In the genomic region with DNA sequence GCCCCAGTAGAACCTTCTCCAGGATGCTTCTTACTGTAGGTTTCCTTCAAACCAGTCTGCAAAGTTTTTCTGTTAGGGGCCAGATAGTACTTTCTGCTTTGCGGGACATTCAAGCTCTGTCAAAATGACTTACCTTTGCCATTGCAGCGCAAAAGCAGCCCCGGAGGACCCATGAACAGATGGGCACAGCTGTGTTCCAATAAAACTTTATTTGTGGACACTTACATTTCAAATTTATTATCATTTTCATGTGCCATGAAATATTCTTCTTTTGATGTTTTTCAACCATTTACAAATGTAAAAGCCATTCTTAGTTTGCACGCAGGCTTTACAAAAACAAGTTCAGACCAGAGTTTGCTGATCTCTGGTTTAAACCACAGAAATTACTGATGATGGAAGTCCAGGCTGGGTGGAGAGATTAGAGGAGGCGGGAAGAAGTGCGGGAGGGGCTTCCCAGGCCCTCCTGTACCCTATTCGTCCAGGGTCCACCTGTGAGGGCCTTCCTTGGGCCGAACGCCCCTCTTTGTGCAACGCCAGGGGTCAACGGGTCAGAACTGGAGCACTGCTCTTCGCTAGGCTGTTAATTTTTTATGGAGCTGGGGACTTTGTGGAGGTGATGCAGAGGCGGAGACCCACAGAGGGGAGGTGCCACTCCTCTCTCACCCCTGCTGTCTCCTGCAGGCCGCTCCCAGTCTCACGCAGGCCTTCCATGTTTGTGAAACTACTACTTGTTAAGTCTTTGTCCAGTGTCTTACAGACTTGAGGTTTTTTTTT, we compare ENCODE assay signal across 3 cellular contexts.
A peak's percentile ranks its signal among the peaks of the same experiment; 100 is the strongest.
TF ChIP-seq lines count a peak whose summit lies in the region.

No MANE protein-coding gene starts in this region.

TF ChIP-seq in HEK293, 187 proteins besides CTCF, POLR2A, EP300 and RAD21:
- TF ChIP-seq KLF1 (tag by site-specific recombination; IDR thresholded peaks at IDR 0.05) = 0 out of 2 replicates have a peak, but pooled peaks have one; percentile 15
- TF ChIP-seq ZFHX2 (tag by site-specific recombination; conservative IDR thresholded peaks at IDR 0.05) = peak; percentile 57
- TF ChIP-seq ZFP37 (tag by site-specific recombination; IDR thresholded peaks at IDR 0.05) = no peak
- TF ChIP-seq, protein P1, sequence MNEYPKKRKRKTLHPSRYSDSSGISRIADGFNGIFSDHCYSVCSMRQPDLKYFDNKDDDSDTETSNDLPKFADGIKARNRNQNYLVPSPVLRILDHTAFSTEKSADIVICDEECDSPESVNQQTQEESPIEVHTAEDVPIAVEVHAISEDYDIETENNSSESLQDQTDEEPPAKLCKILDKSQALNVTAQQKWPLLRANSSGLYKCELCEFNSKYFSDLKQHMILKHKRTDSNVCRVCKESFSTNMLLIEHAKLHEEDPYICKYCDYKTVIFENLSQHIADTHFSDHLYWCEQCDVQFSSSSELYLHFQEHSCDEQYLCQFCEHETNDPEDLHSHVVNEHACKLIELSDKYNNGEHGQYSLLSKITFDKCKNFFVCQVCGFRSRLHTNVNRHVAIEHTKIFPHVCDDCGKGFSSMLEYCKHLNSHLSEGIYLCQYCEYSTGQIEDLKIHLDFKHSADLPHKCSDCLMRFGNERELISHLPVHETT (tag by site-specific recombination; IDR thresholded peaks at IDR 0.05) = no peak
- TF ChIP-seq, protein P2, sequence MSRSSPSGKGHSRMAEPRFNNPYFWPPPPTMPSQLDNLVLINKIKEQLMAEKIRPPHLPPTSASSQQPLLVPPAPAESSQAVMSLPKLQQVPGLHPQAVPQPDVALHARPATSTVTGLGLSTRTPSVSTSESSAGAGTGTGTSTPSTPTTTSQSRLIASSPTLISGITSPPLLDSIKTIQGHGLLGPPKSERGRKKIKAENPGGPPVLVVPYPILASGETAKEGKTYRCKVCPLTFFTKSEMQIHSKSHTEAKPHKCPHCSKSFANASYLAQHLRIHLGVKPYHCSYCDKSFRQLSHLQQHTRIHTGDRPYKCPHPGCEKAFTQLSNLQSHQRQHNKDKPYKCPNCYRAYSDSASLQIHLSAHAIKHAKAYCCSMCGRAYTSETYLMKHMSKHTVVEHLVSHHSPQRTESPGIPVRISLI (tag by site-specific recombination; IDR thresholded peaks at IDR 0.05) = peak; percentile 49; the same call in 1 of the 2 replicates
- no peak for TF ChIP-seq ZNF837 (tag by site-specific recombination; IDR thresholded peaks at IDR 0.05)
- no peak for TF ChIP-seq ZNF501 (tag by site-specific recombination; IDR thresholded peaks at IDR 0.05)
- peak; percentile 13; the same call in 1 of the 2 replicates for TF ChIP-seq EGR2 (tag by site-specific recombination; IDR thresholded peaks at IDR 0.05; ENCODE audit: low read depth)
- no peak for TF ChIP-seq REPIN1 (tag by site-specific recombination; IDR thresholded peaks at IDR 0.05; ENCODE audit: low read depth)
- TF ChIP-seq ZNF530 (tag by site-specific recombination; IDR thresholded peaks at IDR 0.05; ENCODE audit: low read depth) = no peak
TF ChIP-seq in HEK293: peak in this region for 4.

TF ChIP-seq in K562, 482 proteins besides CTCF, POLR2A, EP300 and RAD21:
- peak; percentile 24 for TF ChIP-seq MEIS2 (IDR thresholded peaks at IDR 0.05; ENCODE audit: partially characterized antibody)
- TF ChIP-seq, protein P3, sequence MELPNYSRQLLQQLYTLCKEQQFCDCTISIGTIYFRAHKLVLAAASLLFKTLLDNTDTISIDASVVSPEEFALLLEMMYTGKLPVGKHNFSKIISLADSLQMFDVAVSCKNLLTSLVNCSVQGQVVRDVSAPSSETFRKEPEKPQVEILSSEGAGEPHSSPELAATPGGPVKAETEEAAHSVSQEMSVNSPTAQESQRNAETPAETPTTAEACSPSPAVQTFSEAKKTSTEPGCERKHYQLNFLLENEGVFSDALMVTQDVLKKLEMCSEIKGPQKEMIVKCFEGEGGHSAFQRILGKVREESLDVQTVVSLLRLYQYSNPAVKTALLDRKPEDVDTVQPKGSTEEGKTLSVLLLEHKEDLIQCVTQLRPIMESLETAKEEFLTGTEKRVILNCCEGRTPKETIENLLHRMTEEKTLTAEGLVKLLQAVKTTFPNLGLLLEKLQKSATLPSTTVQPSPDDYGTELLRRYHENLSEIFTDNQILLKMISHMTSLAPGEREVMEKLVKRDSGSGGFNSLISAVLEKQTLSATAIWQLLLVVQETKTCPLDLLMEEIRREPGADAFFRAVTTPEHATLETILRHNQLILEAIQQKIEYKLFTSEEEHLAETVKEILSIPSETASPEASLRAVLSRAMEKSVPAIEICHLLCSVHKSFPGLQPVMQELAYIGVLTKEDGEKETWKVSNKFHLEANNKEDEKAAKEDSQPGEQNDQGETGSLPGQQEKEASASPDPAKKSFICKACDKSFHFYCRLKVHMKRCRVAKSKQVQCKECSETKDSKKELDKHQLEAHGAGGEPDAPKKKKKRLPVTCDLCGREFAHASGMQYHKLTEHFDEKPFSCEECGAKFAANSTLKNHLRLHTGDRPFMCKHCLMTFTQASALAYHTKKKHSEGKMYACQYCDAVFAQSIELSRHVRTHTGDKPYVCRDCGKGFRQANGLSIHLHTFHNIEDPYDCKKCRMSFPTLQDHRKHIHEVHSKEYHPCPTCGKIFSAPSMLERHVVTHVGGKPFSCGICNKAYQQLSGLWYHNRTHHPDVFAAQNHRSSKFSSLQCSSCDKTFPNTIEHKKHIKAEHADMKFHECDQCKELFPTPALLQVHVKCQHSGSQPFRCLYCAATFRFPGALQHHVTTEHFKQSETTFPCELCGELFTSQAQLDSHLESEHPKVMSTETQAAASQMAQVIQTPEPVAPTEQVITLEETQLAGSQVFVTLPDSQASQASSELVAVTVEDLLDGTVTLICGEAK (IDR thresholded peaks at IDR 0.05) = peak; percentile 95
- TF ChIP-seq, protein P3 (CRISPR knock-in tag; IDR thresholded peaks at IDR 0.05) = peak; percentile 69
- TF ChIP-seq, protein P4, sequence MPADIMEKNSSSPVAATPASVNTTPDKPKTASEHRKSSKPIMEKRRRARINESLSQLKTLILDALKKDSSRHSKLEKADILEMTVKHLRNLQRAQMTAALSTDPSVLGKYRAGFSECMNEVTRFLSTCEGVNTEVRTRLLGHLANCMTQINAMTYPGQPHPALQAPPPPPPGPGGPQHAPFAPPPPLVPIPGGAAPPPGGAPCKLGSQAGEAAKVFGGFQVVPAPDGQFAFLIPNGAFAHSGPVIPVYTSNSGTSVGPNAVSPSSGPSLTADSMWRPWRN (IDR thresholded peaks at IDR 0.05; ENCODE audit: low read depth) = no peak
- no peak for TF ChIP-seq NRF1 (conservative IDR thresholded peaks at IDR 0.05 in 1 of 2, IDR thresholded peaks at IDR 0.05 in 1 of 2)
- TF ChIP-seq KLF1 (tag; IDR thresholded peaks at IDR 0.05) = no peak
- TF ChIP-seq NFXL1 (CRISPR knock-in tag; IDR thresholded peaks at IDR 0.05) = no peak
- TF ChIP-seq ZNF780A (CRISPR knock-in tag; IDR thresholded peaks at IDR 0.05) = no peak

TF ChIP-seq in HepG2, 621 proteins besides CTCF, POLR2A, EP300 and RAD21 (continues in another document):
- TF ChIP-seq ZNF83 (CRISPR knock-in tag; IDR thresholded peaks at IDR 0.05; ENCODE audit: borderline replicate concordance) = no peak
- TF ChIP-seq, protein P5, sequence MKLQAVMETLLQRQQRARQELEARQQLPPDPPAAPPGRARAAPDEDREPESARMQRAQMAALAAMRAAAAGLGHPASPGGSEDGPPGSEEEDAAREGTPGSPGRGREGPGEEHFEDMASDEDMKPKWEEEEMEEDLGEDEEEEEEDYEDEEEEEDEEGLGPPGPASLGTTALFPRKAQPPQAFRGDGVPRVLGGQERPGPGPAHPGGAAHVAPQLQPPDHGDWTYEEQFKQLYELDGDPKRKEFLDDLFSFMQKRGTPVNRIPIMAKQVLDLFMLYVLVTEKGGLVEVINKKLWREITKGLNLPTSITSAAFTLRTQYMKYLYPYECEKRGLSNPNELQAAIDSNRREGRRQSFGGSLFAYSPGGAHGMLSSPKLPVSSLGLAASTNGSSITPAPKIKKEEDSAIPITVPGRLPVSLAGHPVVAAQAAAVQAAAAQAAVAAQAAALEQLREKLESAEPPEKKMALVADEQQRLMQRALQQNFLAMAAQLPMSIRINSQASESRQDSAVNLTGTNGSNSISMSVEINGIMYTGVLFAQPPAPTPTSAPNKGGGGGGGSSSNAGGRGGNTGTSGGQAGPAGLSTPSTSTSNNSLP (IDR thresholded peaks at IDR 0.05; ENCODE audit: low read depth, low read length) = no peak
- no peak for TF ChIP-seq ZNF124 (CRISPR knock-in tag; IDR thresholded peaks at IDR 0.05)
- TF ChIP-seq, protein P6, sequence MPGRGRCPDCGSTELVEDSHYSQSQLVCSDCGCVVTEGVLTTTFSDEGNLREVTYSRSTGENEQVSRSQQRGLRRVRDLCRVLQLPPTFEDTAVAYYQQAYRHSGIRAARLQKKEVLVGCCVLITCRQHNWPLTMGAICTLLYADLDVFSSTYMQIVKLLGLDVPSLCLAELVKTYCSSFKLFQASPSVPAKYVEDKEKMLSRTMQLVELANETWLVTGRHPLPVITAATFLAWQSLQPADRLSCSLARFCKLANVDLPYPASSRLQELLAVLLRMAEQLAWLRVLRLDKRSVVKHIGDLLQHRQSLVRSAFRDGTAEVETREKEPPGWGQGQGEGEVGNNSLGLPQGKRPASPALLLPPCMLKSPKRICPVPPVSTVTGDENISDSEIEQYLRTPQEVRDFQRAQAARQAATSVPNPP (CRISPR knock-in tag; IDR thresholded peaks at IDR 0.05) = no peak
- TF ChIP-seq MZF1 (CRISPR knock-in tag; IDR thresholded peaks at IDR 0.05; ENCODE audit: borderline replicate concordance) = no peak
- peak; percentile 30; the same call in 1 of the 2 replicates for TF ChIP-seq YEATS4 (CRISPR knock-in tag; IDR thresholded peaks at IDR 0.05; ENCODE audit: borderline replicate concordance)
- TF ChIP-seq HES4 (CRISPR knock-in tag; IDR thresholded peaks at IDR 0.05; ENCODE audit: borderline replicate concordance) = no peak
- TF ChIP-seq MAZ (IDR thresholded peaks at IDR 0.05; ENCODE audit: borderline replicate concordance, low read depth, low read length) = no peak
- TF ChIP-seq MAZ (CRISPR knock-in tag; IDR thresholded peaks at IDR 0.05; ENCODE audit: low read depth) = no peak
- no peak for TF ChIP-seq ZNF792 (CRISPR knock-in tag; IDR thresholded peaks at IDR 0.05)
- no peak for TF ChIP-seq AKAP8 (CRISPR knock-in tag; IDR thresholded peaks at IDR 0.05)
- TF ChIP-seq, protein P7, sequence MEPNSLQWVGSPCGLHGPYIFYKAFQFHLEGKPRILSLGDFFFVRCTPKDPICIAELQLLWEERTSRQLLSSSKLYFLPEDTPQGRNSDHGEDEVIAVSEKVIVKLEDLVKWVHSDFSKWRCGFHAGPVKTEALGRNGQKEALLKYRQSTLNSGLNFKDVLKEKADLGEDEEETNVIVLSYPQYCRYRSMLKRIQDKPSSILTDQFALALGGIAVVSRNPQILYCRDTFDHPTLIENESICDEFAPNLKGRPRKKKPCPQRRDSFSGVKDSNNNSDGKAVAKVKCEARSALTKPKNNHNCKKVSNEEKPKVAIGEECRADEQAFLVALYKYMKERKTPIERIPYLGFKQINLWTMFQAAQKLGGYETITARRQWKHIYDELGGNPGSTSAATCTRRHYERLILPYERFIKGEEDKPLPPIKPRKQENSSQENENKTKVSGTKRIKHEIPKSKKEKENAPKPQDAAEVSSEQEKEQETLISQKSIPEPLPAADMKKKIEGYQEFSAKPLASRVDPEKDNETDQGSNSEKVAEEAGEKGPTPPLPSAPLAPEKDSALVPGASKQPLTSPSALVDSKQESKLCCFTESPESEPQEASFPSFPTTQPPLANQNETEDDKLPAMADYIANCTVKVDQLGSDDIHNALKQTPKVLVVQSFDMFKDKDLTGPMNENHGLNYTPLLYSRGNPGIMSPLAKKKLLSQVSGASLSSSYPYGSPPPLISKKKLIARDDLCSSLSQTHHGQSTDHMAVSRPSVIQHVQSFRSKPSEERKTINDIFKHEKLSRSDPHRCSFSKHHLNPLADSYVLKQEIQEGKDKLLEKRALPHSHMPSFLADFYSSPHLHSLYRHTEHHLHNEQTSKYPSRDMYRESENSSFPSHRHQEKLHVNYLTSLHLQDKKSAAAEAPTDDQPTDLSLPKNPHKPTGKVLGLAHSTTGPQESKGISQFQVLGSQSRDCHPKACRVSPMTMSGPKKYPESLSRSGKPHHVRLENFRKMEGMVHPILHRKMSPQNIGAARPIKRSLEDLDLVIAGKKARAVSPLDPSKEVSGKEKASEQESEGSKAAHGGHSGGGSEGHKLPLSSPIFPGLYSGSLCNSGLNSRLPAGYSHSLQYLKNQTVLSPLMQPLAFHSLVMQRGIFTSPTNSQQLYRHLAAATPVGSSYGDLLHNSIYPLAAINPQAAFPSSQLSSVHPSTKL (CRISPR knock-in tag; IDR thresholded peaks at IDR 0.05) = no peak
- TF ChIP-seq, protein P8, sequence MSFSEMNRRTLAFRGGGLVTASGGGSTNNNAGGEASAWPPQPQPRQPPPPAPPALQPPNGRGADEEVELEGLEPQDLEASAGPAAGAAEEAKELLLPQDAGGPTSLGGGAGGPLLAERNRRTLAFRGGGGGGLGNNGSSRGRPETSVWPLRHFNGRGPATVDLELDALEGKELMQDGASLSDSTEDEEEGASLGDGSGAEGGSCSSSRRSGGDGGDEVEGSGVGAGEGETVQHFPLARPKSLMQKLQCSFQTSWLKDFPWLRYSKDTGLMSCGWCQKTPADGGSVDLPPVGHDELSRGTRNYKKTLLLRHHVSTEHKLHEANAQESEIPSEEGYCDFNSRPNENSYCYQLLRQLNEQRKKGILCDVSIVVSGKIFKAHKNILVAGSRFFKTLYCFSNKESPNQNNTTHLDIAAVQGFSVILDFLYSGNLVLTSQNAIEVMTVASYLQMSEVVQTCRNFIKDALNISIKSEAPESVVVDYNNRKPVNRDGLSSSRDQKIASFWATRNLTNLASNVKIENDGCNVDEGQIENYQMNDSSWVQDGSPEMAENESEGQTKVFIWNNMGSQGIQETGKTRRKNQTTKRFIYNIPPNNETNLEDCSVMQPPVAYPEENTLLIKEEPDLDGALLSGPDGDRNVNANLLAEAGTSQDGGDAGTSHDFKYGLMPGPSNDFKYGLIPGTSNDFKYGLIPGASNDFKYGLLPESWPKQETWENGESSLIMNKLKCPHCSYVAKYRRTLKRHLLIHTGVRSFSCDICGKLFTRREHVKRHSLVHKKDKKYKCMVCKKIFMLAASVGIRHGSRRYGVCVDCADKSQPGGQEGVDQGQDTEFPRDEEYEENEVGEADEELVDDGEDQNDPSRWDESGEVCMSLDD (CRISPR knock-in tag; IDR thresholded peaks at IDR 0.05; ENCODE audit: borderline replicate concordance) = no peak
- no peak for TF ChIP-seq ZNF564 (CRISPR knock-in tag; IDR thresholded peaks at IDR 0.05)
- TF ChIP-seq ZNF224 (CRISPR knock-in tag; IDR thresholded peaks at IDR 0.05) = no peak
